Comparison of ENCODE assay signal across 1 cellular context in genomic region chr2:186537019-186537418, GRCh38.
TF ChIP-seq lines count a peak whose summit lies in the region.

No MANE protein-coding gene starts in this region.

TF ChIP-seq in K562, 482 proteins besides CTCF, POLR2A, EP300 and RAD21:
- TF ChIP-seq DDX20 (tag; IDR thresholded peaks at IDR 0.05; ENCODE audit: low read depth) (no peak), ILK (tag; IDR thresholded peaks at IDR 0.05; ENCODE audit: borderline replicate concordance, low read depth) (no peak), SRSF1 (IDR thresholded peaks at IDR 0.05; ENCODE audit: low read depth, low read length) (no peak), POLR3G (IDR thresholded peaks at IDR 0.05; ENCODE audit: extremely low read depth, insufficient read length, insufficient replicate concordance) (no peak), SPI1 (IDR thresholded peaks at IDR 0.05; ENCODE audit: borderline replicate concordance, low read depth, low read length) (no peak), POLR2G (IDR thresholded peaks at IDR 0.05; ENCODE audit: low read depth, low read length) (no peak), KHSRP (IDR thresholded peaks at IDR 0.05) (no peak), ZNF77 (CRISPR knock-in tag; IDR thresholded peaks at IDR 0.05) (no peak), MCM2 (IDR thresholded peaks at IDR 0.05; ENCODE audit: low read depth) (no peak), PRMT5 (CRISPR knock-in tag; IDR thresholded peaks at IDR 0.05) (no peak), HDAC3 (IDR thresholded peaks at IDR 0.05; ENCODE audit: borderline replicate concordance, partially characterized antibody) (no peak), ARID2 (IDR thresholded peaks at IDR 0.05) (no peak), NCOA2 (IDR thresholded peaks at IDR 0.05; ENCODE audit: partially characterized antibody in 2 of 2) (no peak), NR4A1 (CRISPR knock-in tag; IDR thresholded peaks at IDR 0.05) (no peak), NR4A1 (tag; IDR thresholded peaks at IDR 0.05) (no peak), XRCC4 (IDR thresholded peaks at IDR 0.05; ENCODE audit: extremely low read depth, insufficient read depth, insufficient read length) (no peak)
TF ChIP-seq in K562: peak in this region for 0.
